In the genomic region with DNA sequence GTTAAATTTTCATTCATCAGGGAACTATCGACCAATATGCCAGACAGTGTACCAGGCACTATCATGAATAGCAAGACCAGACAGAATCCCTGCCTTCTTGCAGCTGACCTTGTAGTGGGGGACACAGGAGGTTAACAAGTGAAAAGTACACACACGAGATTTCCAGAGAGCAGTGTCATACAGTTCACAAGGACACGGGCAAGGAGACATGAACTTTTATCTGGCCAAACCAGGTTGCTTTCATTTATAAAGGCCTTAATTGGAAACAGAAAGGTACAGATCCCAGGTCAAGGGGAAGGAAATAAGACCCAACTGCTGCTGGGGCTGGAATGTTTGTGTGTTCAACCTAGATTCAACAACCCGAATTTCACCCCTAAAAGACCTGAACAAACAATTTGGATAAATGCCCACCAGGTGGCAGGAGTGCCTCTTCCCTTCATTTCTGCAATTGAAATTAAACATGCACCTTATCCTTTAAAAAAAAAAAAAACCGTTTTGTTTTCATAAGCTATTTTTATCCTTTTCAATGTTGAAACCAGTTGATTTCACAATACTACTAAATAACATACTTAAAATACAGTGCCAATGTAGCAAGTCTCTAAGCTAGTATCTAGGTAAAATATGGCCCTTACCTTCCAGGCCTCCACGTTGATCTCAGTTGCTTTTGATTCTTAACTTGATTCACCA, we compare ENCODE assay signal across 9 cellular contexts.
A peak's percentile ranks its signal among the peaks of the same experiment; 100 is the strongest.
DNase-seq lines count a peak whose midpoint lies in the region; ATAC-seq, FAIRE-seq and TF ChIP-seq lines count a peak whose summit lies in the region.
"Had no signal": no experiment of that assay in that cellular context is flagged by ENCODE, and none has a peak within 500 bp of the region (broad histone marks: within the 10 kb centered on the region; RNA-seq: fewer than 3 reads in every experiment).

No MANE protein-coding gene starts in this region.

- peak; percentile 69 for TF ChIP-seq RAD21 in IMR-90 (IDR thresholded peaks at IDR 0.05; ENCODE audit: low read length)

- no peak overlapping the region for H3K56ac ChIP-seq in IMR-90 (ENCODE audit: extremely low read depth, insufficient read depth, low read length)

- H4K5ac ChIP-seq in IMR-90 (ENCODE audit: low read depth, low read length): no peak overlapping the region

- H2BK15ac ChIP-seq in IMR-90 (ENCODE audit: low read depth, low read length): no peak overlapping the region

- peak; percentile 5 for FAIRE-seq in small intestine (lab: Jason Lieb, UNC)

- no peaks in the 10 kb centered on the region for H3K79me1 ChIP-seq in IMR-90 (ENCODE audit: low read depth in 1 of 2, low read length in 2 of 2)

- no peak overlapping the region for H3K23ac ChIP-seq in IMR-90 (ENCODE audit: low read depth, low read length)

- 40% methylated on average over 2 of the region's 6 CpGs; no CpG with 5 or more reads in 1 of the 2 experiments for WGBS in IMR-90 (ENCODE audit: extremely low coverage in 2 of 2, insufficient read length in 1 of 2), 2 experiments
- 31% methylated on average over 6 of the region's 6 CpGs for WGBS in right cardiac atrium
- 37 to 42% (median 41%) methylated on average over 6 of the region's 6 CpGs for whole genome bisulfite sequencing in small intestine, 3 donors

- in situ Hi-C loops in IMR-90 (cut with MboI; ENCODE audit: low sequenced_read_pairs): loop anchor here (5.0 to 25.0 kb wide), 3 partner anchors 218 to 1502 kb away; no protein-coding TSS in a partner anchor

- no peak overlapping the region for H4K91ac ChIP-seq in IMR-90 (ENCODE audit: insufficient read depth, low read depth, low read length)

- no peaks in the 10 kb centered on the region for H4K20me1 ChIP-seq in IMR-90 (ENCODE audit: insufficient read depth, low read length)

- H3K36me3 ChIP-seq in IMR-90 (ENCODE audit: control insufficient read depth, insufficient read depth, low read length) (no peaks in the 10 kb centered on the region), small intestine (ENCODE audit: control insufficient read depth in 2 of 2, insufficient read depth in 2 of 2, low read length in 2 of 2) (no peaks in the 10 kb centered on the region)

- H3K18ac ChIP-seq in IMR-90 (ENCODE audit: low read depth, low read length): no peak overlapping the region

- H3K4me2 ChIP-seq in IMR-90 (ENCODE audit: low read depth, low read length): no peak overlapping the region; the same call in 1 of the 2 replicates

- H4K8ac ChIP-seq in IMR-90 (ENCODE audit: low read depth in 2 of 2, low read length in 2 of 2): no peak overlapping the region

- H3K27me3 ChIP-seq in IMR-90 (ENCODE audit: control insufficient read depth, insufficient read depth, low read length): no peaks in the 10 kb centered on the region
- no peaks in the 10 kb centered on the region for H3K27me3 ChIP-seq in right cardiac atrium (ENCODE audit: control insufficient read depth, insufficient read depth)
- H3K27me3 ChIP-seq in small intestine (ENCODE audit: control insufficient read depth in 2 of 2, insufficient read depth in 2 of 2, low read length in 2 of 2): no peaks in the 10 kb centered on the region

- DNase-seq in DMS153 treated with DMSO at 0.1 percent for 48 hours (lab: John Stamatoyannopoulos, UW; ENCODE audit: unreplicated experiment): peak; percentile 28
- peak; percentile 70 for DNase-seq in IMR-90
- DNase-seq in RPMI7951 (ENCODE audit: low read depth): peak; percentile 52
- peak; percentile 14 for DNase-seq in amniotic stem cell (lab: John Stamatoyannopoulos, UW)
- DNase-seq in right cardiac atrium: peak in 1 of 3 donors; percentile 38
- peak; percentile 59 for DNase-seq in small intestine

- peak; percentile 63 for TF ChIP-seq CTCF in IMR-90 (conservative IDR thresholded peaks at IDR 0.05; ENCODE audit: low read depth, low read length)

- H3K4me1 ChIP-seq in IMR-90 (ENCODE audit: control insufficient read depth, insufficient read depth, low read length): peaks cover 2% of the 10 kb centered on the region; the same call in 1 of the 2 replicates
- no peaks in the 10 kb centered on the region for H3K4me1 ChIP-seq in right cardiac atrium (ENCODE audit: control insufficient read depth, insufficient read depth, low read length)
- no peaks in the 10 kb centered on the region for H3K4me1 ChIP-seq in small intestine (ENCODE audit: control insufficient read depth in 2 of 2, insufficient read depth in 1 of 2, low read depth in 1 of 2, low read length in 1 of 2)

- H3K27ac ChIP-seq in IMR-90 (ENCODE audit: insufficient read depth, low read length) (no peak overlapping the region), right cardiac atrium (ENCODE audit: low read length) (peak overlapping the region; percentile 56), small intestine (ENCODE audit: low read depth in 1 of 2, low read length in 1 of 2) (no peak overlapping the region)

- H2BK5ac ChIP-seq in IMR-90 (ENCODE audit: low read depth, low read length, poor library complexity, severe bottlenecking): no peak overlapping the region

- H2BK20ac ChIP-seq in IMR-90 (ENCODE audit: low read depth, low read length): no peak overlapping the region

- BruUV-seq in IMR-90 (replicated peaks; lab: Mats Ljungman, UMichigan): no TSS peak

- H3K14ac ChIP-seq in IMR-90 (replicated peaks; ENCODE audit: low read depth, low read length): no peak overlapping the region

- H2AFZ ChIP-seq in IMR-90 (replicated peaks; ENCODE audit: low read length, poor library complexity): no peak overlapping the region

- no peak overlapping the region for H2BK120ac ChIP-seq in IMR-90 (ENCODE audit: low read depth, low read length)

- TF ChIP-seq POLR2A in IMR-90 (IDR thresholded peaks at IDR 0.05; ENCODE audit: low read depth, low read length): no peak

- H3K9me1 ChIP-seq in IMR-90 (ENCODE audit: insufficient read depth, low read length): no peaks in the 10 kb centered on the region

- H3K9me3 ChIP-seq in IMR-90 (ENCODE audit: control insufficient read depth, insufficient read depth, low read length) (no peaks in the 10 kb centered on the region), right cardiac atrium (ENCODE audit: control insufficient read depth, low read length) (no peaks in the 10 kb centered on the region), small intestine (ENCODE audit: control insufficient read depth, low read depth) (no peaks in the 10 kb centered on the region)

- no peak overlapping the region for H3K9ac ChIP-seq in IMR-90 (ENCODE audit: low read depth, low read length)

- H3K4me3 ChIP-seq in IMR-90 (ENCODE audit: insufficient read depth, low read depth, low read length): no peak overlapping the region
- H3K4me3 ChIP-seq in right cardiac atrium (ENCODE audit: low read length): no peak overlapping the region
- no peak overlapping the region for H3K4me3 ChIP-seq in small intestine (ENCODE audit: low read depth in 1 of 2, low read length in 2 of 2)

- dilution Hi-C loops in IMR-90 (cut with HindIII; ENCODE audit: low sequenced_read_pairs, unreplicated experiment): no loop called here

- no peak overlapping the region for H3K4ac ChIP-seq in IMR-90 (ENCODE audit: low read depth, low read length)

- CTCF ChIA-PET in IMR-90 (lab: Yijun Ruan, JAX): interaction anchor here (0.5 to 2.4 kb wide), 18 partner anchors 16 to 1816 kb away, joined by 3 to 22 read pairs (median 4); no protein-coding TSS in a partner anchor

- POLR2A ChIA-PET in IMR-90 (lab: Charles Lee; ENCODE audit: unreplicated experiment): no interaction called here

- H2AK5ac ChIP-seq in IMR-90 (ENCODE audit: low read depth, low read length): no peak overlapping the region

- ATAC-seq in IMR-90 (ENCODE audit: low read depth) (peak; percentile 50), right cardiac atrium (peak; percentile 34 to 61), HG03095 (IDR thresholded peaks at IDR 0.05; ENCODE audit: unreplicated experiment) (no peak), GM21528 (IDR thresholded peaks at IDR 0.05; ENCODE audit: low FRiP score, unreplicated experiment) (no peak)
- ATAC-seq: T-helper 17 cell had no signal

- intact Hi-C loops in IMR-90 (cut with micrococcal nuclease) (loop anchor here (1.0 kb wide), 1 partner anchor 223 kb away; no protein-coding TSS in a partner anchor), right cardiac atrium (cut with DNase I) (loop anchor here (2.0 to 10.0 kb wide), 4 partner anchors 218 to 400 kb away; no protein-coding TSS in a partner anchor)

- H2AK9ac ChIP-seq in IMR-90 (replicated peaks; ENCODE audit: low read depth, low read length, poor library complexity): no peak overlapping the region

TF ChIP-seq in IMR-90, 13 proteins besides CTCF, POLR2A, EP300 and RAD21:
- TF ChIP-seq CEBPB (IDR thresholded peaks at IDR 0.05; ENCODE audit: low read depth, low read length) (peak; percentile 95), NFE2L2 (IDR thresholded peaks at IDR 0.05; ENCODE audit: low read depth, low read length) (no peak), MAFK (IDR thresholded peaks at IDR 0.05; ENCODE audit: low read depth, low read length) (no peak), SMC3 (IDR thresholded peaks at IDR 0.05; ENCODE audit: low read depth, low read length) (peak; percentile 80)

Comparison
In these comparisons a context has a peak if more than half of its experiments do, and no peak if none do; other contexts are left out.
1. ATAC-seq: peak in IMR-90 (single experiment) and right cardiac atrium (2 of 2); none in HG03095 (single experiment) and GM21528 (single experiment).